8 cellular contexts compared by ENCODE assay signal in the genomic region with DNA sequence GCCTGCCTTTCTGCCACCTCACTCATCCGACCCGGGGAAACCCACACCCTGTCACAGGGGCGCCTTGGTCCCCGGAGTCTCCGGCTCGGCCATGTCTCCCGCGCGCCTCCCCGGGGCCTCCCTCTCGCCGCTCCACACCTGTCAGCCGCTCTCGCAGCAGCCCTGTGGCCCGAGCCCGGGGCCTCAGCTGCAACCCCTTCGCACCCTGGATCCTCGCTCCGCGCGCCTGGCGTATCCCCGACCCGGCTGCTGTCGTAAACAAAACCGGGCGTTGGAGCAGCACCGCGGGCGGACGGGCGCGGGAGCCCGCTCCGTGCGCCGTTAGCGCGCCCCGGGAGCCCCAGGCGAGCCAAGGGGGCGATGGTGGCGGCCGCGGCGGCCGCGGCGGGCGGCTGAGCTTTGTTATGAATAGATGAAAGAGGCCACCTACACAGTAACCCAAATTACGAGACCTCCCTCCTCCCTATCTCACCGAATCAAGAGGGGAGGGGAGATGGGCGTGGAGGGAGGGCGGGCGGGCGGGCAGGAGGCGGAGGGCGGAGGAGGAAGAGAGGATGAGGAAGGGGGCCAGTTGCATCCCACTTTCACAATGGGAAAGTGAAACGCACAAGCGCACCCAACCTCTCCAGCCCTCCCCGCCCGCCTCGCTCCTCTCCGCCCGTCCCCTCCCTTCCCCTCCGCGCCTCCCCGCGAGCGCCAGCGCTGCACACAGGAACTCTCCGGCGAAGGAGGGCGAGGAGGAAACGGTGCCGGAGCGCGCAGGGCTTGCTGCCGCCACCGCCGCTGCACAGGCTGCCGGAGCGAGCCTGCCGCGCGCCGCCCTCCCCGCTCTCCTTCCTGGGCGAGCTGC. TPM values are rescaled to one million over a fixed set of nuclear protein-coding genes. Genes with fewer than 3 reads are reported as not detected.
DNase-seq lines count a peak whose midpoint lies in the region; ATAC-seq and TF ChIP-seq lines count a peak whose summit lies in the region.

Gene PLXNC1, plus strand, starts transcription at position 587 of the 850 bp plus-strand sequence. CDS start 395 bp downstream, outside the sequence.

- peak; percentile 88 for DNase-seq in GM13976 (ENCODE audit: low spot score)
- no peak for DNase-seq in HFFc6
- DNase-seq in NCI-H146 (lab: John Stamatoyannopoulos, UW) = peak; percentile 61
- DNase-seq in activated CD4-positive, alpha-beta memory T cell treated with anti-CD3 and anti-CD28 coated beads for 36 hours = peak; percentile 79
- peak; percentile 68 for DNase-seq in lung (ENCODE audit: low spot score)
- DNase-seq in stimulated activated CD4-positive, alpha-beta T cell treated with anti-CD3 and anti-CD28 coated beads, TNF-alpha, amount 100 ng/mL, for 4 hours (ENCODE audit: low read depth in 3 of 3) = peak; percentile 51 to 56 (median 55)
- DNase-seq in GF-D8 (lab: John Stamatoyannopoulos, UW) = no peak

- H3K36me3 ChIP-seq in ectodermal cell (ENCODE audit: control insufficient read depth, insufficient read depth, low read length) = no peaks in the 10 kb centered on the region
- H3K36me3 ChIP-seq in lung (ENCODE audit: control insufficient read depth in 2 of 2, insufficient read depth in 2 of 2, low read length in 2 of 2) = no peaks in the 10 kb centered on the region

- H3K4me3 Mint-ChIP-seq in HFFc6 = peak within 1 kb of the TSS; percentile 24
- peak within 1 kb of the TSS; percentile 82 for H3K4me3 Mint-ChIP-seq in activated CD4-positive, alpha-beta memory T cell treated with anti-CD3 and anti-CD28 coated beads for 36 hours

- peak within 1 kb of the TSS; percentile 63 for H3K4me3 ChIP-seq in ectodermal cell (ENCODE audit: insufficient read depth, low read depth, low read length)
- H3K4me3 ChIP-seq in lung = peak within 1 kb of the TSS; percentile 59

- H3K9me3 Mint-ChIP-seq in HFFc6 = no peaks in the 10 kb centered on the region
- no peaks in the 10 kb centered on the region for H3K9me3 Mint-ChIP-seq in activated CD4-positive, alpha-beta memory T cell treated with anti-CD3 and anti-CD28 coated beads for 36 hours

- CTCF ChIA-PET in activated CD4-positive, alpha-beta memory T cell treated with anti-CD3 and anti-CD28 coated beads for 36 hours (lab: Charles Lee) = interaction anchor here (0.6 to 2.9 kb wide), 11 partner anchors 13 to 382 kb away, joined by 3 to 14 read pairs (median 4); no protein-coding TSS in a partner anchor

- 0 to 1% methylated on average over 75 to 84 of the region's 89 CpGs for WGBS in ectodermal cell, 2 experiments
- 0 to 1% methylated on average over 66 to 86 of the region's 89 CpGs for WGBS in lung, 2 donors

- H3K27me3 ChIP-seq in ectodermal cell (ENCODE audit: control insufficient read depth, insufficient read depth, low read length, poor library complexity, severe bottlenecking) = peaks cover 65% of the 10 kb centered on the region
- H3K27me3 ChIP-seq in lung (ENCODE audit: control insufficient read depth, insufficient read depth) = no peaks in the 10 kb centered on the region

- no peaks in the 10 kb centered on the region for H3K36me3 Mint-ChIP-seq in HFFc6 (ENCODE audit: low read depth)
- H3K36me3 Mint-ChIP-seq in activated CD4-positive, alpha-beta memory T cell treated with anti-CD3 and anti-CD28 coated beads for 36 hours = no peaks in the 10 kb centered on the region

- in situ Hi-C loops in GM13976 (cut with MboI; ENCODE audit: low sequenced_read_pairs, unreplicated experiment) = loop anchor here (10.0 to 25.0 kb wide), 2 partner anchors 287 to 739 kb away; no protein-coding TSS in a partner anchor

- intact Hi-C loops in activated CD4-positive, alpha-beta memory T cell treated with anti-CD3 and anti-CD28 coated beads for 36 hours (cut with micrococcal nuclease) = loop anchor here (1.0 to 2.0 kb wide), 8 partner anchors 60 to 578 kb away; partner anchors contain the start of gene CEP83

- H3K9me3 ChIP-seq in ectodermal cell (ENCODE audit: control insufficient read depth, low read length) = no peaks in the 10 kb centered on the region
- H3K9me3 ChIP-seq in lung (ENCODE audit: control insufficient read depth in 2 of 2, insufficient read depth in 1 of 2, low read length in 1 of 2) = no peaks in the 10 kb centered on the region

- H3K27ac Mint-ChIP-seq in HFFc6 = no peak within 1 kb of the TSS
- peak within 1 kb of the TSS; percentile 38 for H3K27ac Mint-ChIP-seq in activated CD4-positive, alpha-beta memory T cell treated with anti-CD3 and anti-CD28 coated beads for 36 hours

- no peak for ATAC-seq in lung (ENCODE audit: insufficient read depth, low FRiP score)

- H3K27ac ChIP-seq in ectodermal cell (ENCODE audit: insufficient read depth, low read depth, low read length, poor library complexity, severe bottlenecking) = no peak within 1 kb of the TSS
- peak within 1 kb of the TSS in 1 of 2 donors; percentile 40 for H3K27ac ChIP-seq in lung (ENCODE audit: low read depth in 1 of 2, low read length in 1 of 2)

- peaks cover 49% of the 10 kb centered on the region for H3K27me3 Mint-ChIP-seq in HFFc6 (ENCODE audit: insufficient read depth)
- peaks cover 11% of the 10 kb centered on the region for H3K27me3 Mint-ChIP-seq in activated CD4-positive, alpha-beta memory T cell treated with anti-CD3 and anti-CD28 coated beads for 36 hours

- peaks cover 17% of the 10 kb centered on the region for H3K4me1 ChIP-seq in ectodermal cell (ENCODE audit: control insufficient read depth, insufficient read depth, low read length)
- H3K4me1 ChIP-seq in lung (ENCODE audit: control insufficient read depth in 2 of 2, insufficient read depth in 2 of 2, low read length in 2 of 2) = peaks cover 0 to 15% of the 10 kb centered on the region in 2 donors

- H3K4me1 Mint-ChIP-seq in HFFc6 (ENCODE audit: low read depth) = peaks cover 7% of the 10 kb centered on the region
- peaks cover 17% of the 10 kb centered on the region for H3K4me1 Mint-ChIP-seq in activated CD4-positive, alpha-beta memory T cell treated with anti-CD3 and anti-CD28 coated beads for 36 hours (ENCODE audit: low read depth)

- TF ChIP-seq CTCF in GM13976 (IDR thresholded peaks at IDR 0.05; ENCODE audit: borderline replicate concordance, control extremely low read depth, extremely low read depth, insufficient read depth, missing control alignments) (no peak), HFFc6 (IDR thresholded peaks at IDR 0.05) (no peak), lung (IDR thresholded peaks at IDR 0.05; ENCODE audit: control extremely low read depth, extremely low read depth) (no peak)

- POLR2A ChIA-PET in activated CD4-positive, alpha-beta memory T cell treated with anti-CD3 and anti-CD28 coated beads for 36 hours (lab: Charles Lee) = interaction anchor here (0.8 to 1.6 kb wide), 7 partner anchors 19 to 386 kb away, joined by 3 to 6 read pairs (median 3); no protein-coding TSS in a partner anchor

RNA-seq across cellular contexts. Expression of gene PLXNC1, which starts in this region (rescaled TPM):
- total RNA-seq in HFFc6 (2021; fragmentation: NEBNext Ultra II Directional; extraction: Animal tissue kit (Norgen Biotek cat#: 25700)) = under 1 TPM; 0.18 to 0.40 (median 0.22) TPM
- total RNA-seq in activated CD4-positive, alpha-beta memory T cell treated with anti-CD3 and anti-CD28 coated beads for 36 hours = 1 to 10 TPM; 5.7 to 6.2 TPM
- polyA plus RNA-seq in ectodermal cell (2013, experiment 1 of 4) = 4.8 TPM
- 4.2 TPM for polyA plus RNA-seq in ectodermal cell (2013, experiment 2 of 4)
- polyA plus RNA-seq in ectodermal cell (2013, experiment 3 of 4) = 5.4 TPM
- 7.1 TPM for polyA plus RNA-seq in ectodermal cell (2013, experiment 4 of 4)
- total RNA-seq in lung = 10 to 100 TPM; 26.5 to 70.0 TPM
- polyA plus RNA-seq in lung = 10 to 100 TPM in 1 of 2 donors, 1 to 10 TPM in 1; 1.7 to 46.0 TPM

Comparison
In these comparisons a context has a peak if more than half of its experiments do, and no peak if none do; other contexts are left out.
1. RNA of gene PLXNC1 (total RNA-seq): 26.5 to 70.0 TPM in lung and 5.7 to 6.2 TPM in activated CD4-positive, alpha-beta memory T cell treated with anti-CD3 and anti-CD28 coated beads for 36 hours; 0.18 to 0.40 TPM in HFFc6; every median in the first group is over 4 times any median in the second.
2. DNase-seq: peak in GM13976 (single experiment), NCI-H146 (single experiment), activated CD4-positive, alpha-beta memory T cell treated with anti-CD3 and anti-CD28 coated beads for 36 hours (single experiment), lung (single experiment) and stimulated activated CD4-positive, alpha-beta T cell treated with anti-CD3 and anti-CD28 coated beads, TNF-alpha, amount 100 ng/mL, for 4 hours (3 of 3); none in HFFc6 (single experiment) and GF-D8 (single experiment).